19 cellular contexts compared by ENCODE assay signal in genomic region chr2:232925153-232925768, GRCh38. TPM values are rescaled to one million over a fixed set of nuclear protein-coding genes. Genes with fewer than 3 reads are reported as not detected.
DNase-seq lines count a peak whose midpoint lies in the region; ATAC-seq and TF ChIP-seq lines count a peak whose summit lies in the region.
"Had no signal": no experiment of that assay in that cellular context is flagged by ENCODE, and none has a peak within 500 bp of the region (broad histone marks: within the 10 kb centered on the region; RNA-seq: fewer than 3 reads in every experiment).

No MANE protein-coding gene starts in this region.

- BruUV-seq in HCT116 (replicated peaks; lab: Mats Ljungman, UMichigan) (no TSS peak), PC-3 (replicated peaks; lab: Mats Ljungman, UMichigan) (no TSS peak)

- H3K9me3 Mint-ChIP-seq in neural crest cell, result no peaks in the 10 kb centered on the region
- H3K9me3 Mint-ChIP-seq in stimulated activated effector memory CD8-positive, alpha-beta T cell treated with anti-CD3 and anti-CD28 coated beads, Interleukin-12 subunit alpha, Interleukin-12 subunit beta, amount 100 ng/mL, for 72 hours, result no peaks in the 10 kb centered on the region
- H3K9me3 Mint-ChIP-seq: CD8-positive, alpha-beta T cell; central memory CD8-positive, alpha-beta T cell had no signal

- H3K9ac ChIP-seq in HCT116 (ENCODE audit: low read length), result no peak overlapping the region
- no peak overlapping the region for H3K9ac ChIP-seq in PC-3 (ENCODE audit: low read length)
- H3K9ac ChIP-seq: SK-N-SH had no signal

- H3K9me3 ChIP-seq in HCT116 (ENCODE audit: control insufficient read depth in 1 of 2, insufficient read depth in 1 of 2, low read depth in 1 of 2, low read length in 2 of 2) (no peaks in the 10 kb centered on the region), PC-3 (ENCODE audit: low read length) (no peaks in the 10 kb centered on the region), aorta (ENCODE audit: control insufficient read depth, low read length) (peaks cover 2% of the 10 kb centered on the region)
- H3K9me3 ChIP-seq: esophagus squamous epithelium, SK-N-SH had no signal

- H3K9me2 ChIP-seq in HCT116 (ENCODE audit: insufficient read depth), result no peaks in the 10 kb centered on the region
- H3K9me2 ChIP-seq in PC-3 (replicated peaks; ENCODE audit: low read length), result no peaks in the 10 kb centered on the region
- H3K9me2 ChIP-seq: SK-N-SH had no signal

- H3K4me2 ChIP-seq in HCT116 (ENCODE audit: low read length) (no peak overlapping the region), PC-3 (ENCODE audit: low read length) (peak overlapping the region; percentile 87)
- H3K4me2 ChIP-seq: SK-N-SH had no signal

- no peaks in the 10 kb centered on the region; a peak in 1 of 4 replicates for H3K4me1 ChIP-seq in HCT116 (ENCODE audit: control insufficient read depth in 1 of 2, insufficient read depth in 2 of 2, low read length in 2 of 2)
- peaks cover 19% of the 10 kb centered on the region; the same call in 1 of the 2 replicates for H3K4me1 ChIP-seq in PC-3 (ENCODE audit: insufficient read depth, low read length)
- H3K4me1 ChIP-seq in aorta (ENCODE audit: control insufficient read depth in 1 of 2, insufficient read depth in 2 of 2, low read length in 2 of 2), result no peaks in the 10 kb centered on the region

- H3K27ac ChIP-seq in HCT116 (ENCODE audit: low read depth, low read length) (no peak overlapping the region), PC-3 (ENCODE audit: low read length) (no peak overlapping the region), aorta (ENCODE audit: low read depth in 1 of 2, low read length in 2 of 2) (no peak overlapping the region)
- H3K27ac ChIP-seq: spleen had no signal

- H3F3A ChIP-seq in PC-3 (ENCODE audit: low read length, unreplicated experiment), result no peaks in the 10 kb centered on the region

- 65 to 75% methylated on average over 10 of the region's 10 CpGs for WGBS in aorta, 2 donors

- H3K27ac Mint-ChIP-seq in neural crest cell (ENCODE audit: unreplicated experiment), result no peak overlapping the region
- no peak overlapping the region for H3K27ac Mint-ChIP-seq in stimulated activated effector memory CD8-positive, alpha-beta T cell treated with anti-CD3 and anti-CD28 coated beads, Interleukin-12 subunit alpha, Interleukin-12 subunit beta, amount 100 ng/mL, for 72 hours
- H3K27ac Mint-ChIP-seq: activated T-cell treated with anti-CD3 and anti-CD28 coated beads, Interleukin-2, amount 50 U/mL, for 24 hours; CD8-positive, alpha-beta T cell had no signal

- POLR2A ChIA-PET in HCT116 (lab: Charles Lee) (no interaction called here), PC-3 (lab: Charles Lee; ENCODE audit: unreplicated experiment) (interaction anchor here (0.6 kb wide), 2 partner anchors 72 to 725 kb away, joined by 4 to 19 read pairs; no protein-coding TSS in a partner anchor)

- peaks cover 78% of the 10 kb centered on the region for H3K27me3 Mint-ChIP-seq in neural crest cell (ENCODE audit: low read depth)

- ATAC-seq in HCT116 (peak; percentile 67; the same call in 1 of the 2 replicates), PC-3 (peak; percentile 7; the same call in 1 of the 2 replicates), aorta (ENCODE audit: low FRiP score) (no peak)
- no peak for ATAC-seq in stimulated activated effector memory CD8-positive, alpha-beta T cell treated with anti-CD3 and anti-CD28 coated beads, Interleukin-12 subunit alpha, Interleukin-12 subunit beta, amount 100 ng/mL, for 72 hours
- ATAC-seq: activated CD4-positive, CD25-positive, alpha-beta regulatory T cell treated with anti-CD3 and anti-CD28 coated beads, Interleukin-2, amount 50 U/mL, for 24 hours; CD8-positive, alpha-beta T cell; left colon had no signal

- H2AFZ ChIP-seq in HCT116 (ENCODE audit: low read depth, low read length, poor library complexity, severe bottlenecking) (no peak overlapping the region), PC-3 (ENCODE audit: low read length) (no peak overlapping the region)

- H3K4me1 Mint-ChIP-seq in neural crest cell, result peaks cover 8% of the 10 kb centered on the region
- peaks cover 8% of the 10 kb centered on the region for H3K4me1 Mint-ChIP-seq in stimulated activated effector memory CD8-positive, alpha-beta T cell treated with anti-CD3 and anti-CD28 coated beads, Interleukin-12 subunit alpha, Interleukin-12 subunit beta, amount 100 ng/mL, for 72 hours

- TF ChIP-seq CTCF in HCT116 (IDR thresholded peaks at IDR 0.05 in 2 of 3, conservative IDR thresholded peaks at IDR 0.05 in 1 of 3; ENCODE audit: borderline replicate concordance in 1 of 3, insufficient read depth in 1 of 3, low read depth in 2 of 3, low read length in 2 of 3) (no peak), PC-3 (conservative IDR thresholded peaks at IDR 0.05; ENCODE audit: low read depth, low read length) (no peak), epithelial cell of esophagus (IDR thresholded peaks at IDR 0.05; ENCODE audit: insufficient read depth, low read depth, low read length, missing control alignments) (no peak), neural crest cell (conservative IDR thresholded peaks at IDR 0.05) (no peak)

- RAD21 ChIA-PET in HCT116 (lab: Charles Lee; ENCODE audit: low non-redundant PET in 1 of 2, low total read pairs in 2 of 2, uncharacterized antibody in 2 of 2, unreplicated experiment in 2 of 2), result no interaction called here

- CTCF ChIA-PET in HCT116 (lab: Charles Lee) (interaction anchor here (1.6 kb wide), 1 partner anchor 72 kb away, joined by 3 read pairs; no protein-coding TSS in a partner anchor), PC-3 (lab: Charles Lee) (no interaction called here)

- no peak for DNase-seq in HCT116 (ENCODE audit: low read depth, low spot score)
- peak; percentile 23 for DNase-seq in PC-3
- DNase-seq in epithelial cell of esophagus (ENCODE audit: low read depth), result peak; percentile 19
- DNase-seq in neural crest cell (ENCODE audit: low read depth, low spot score), result no peak
- DNase-seq in stimulated activated CD4-positive, alpha-beta T cell treated with anti-CD3 and anti-CD28 coated beads, Interleukin-4, amount 100 ng/mL, for 4 hours, result no peak
- DNase-seq in aorta, result no peak
- DNase-seq in stimulated activated effector memory CD8-positive, alpha-beta T cell treated with anti-CD3 and anti-CD28 coated beads, Interleukin-12 subunit alpha, Interleukin-12 subunit beta, amount 100 ng/mL, for 72 hours (ENCODE audit: low spot score in 2 of 2), result no peak
- DNase-seq: activated naive CD4-positive, alpha-beta T cell treated with Interleukin-2 at 50 U/mL for 16 hours; activated T-cell treated with anti-CD3 and anti-CD28 coated beads, Interleukin-2, amount 50 U/mL, for 24 hours; CD8-positive, alpha-beta T cell; DMS79 treated with DMSO at 0.1 percent for 48 hours; esophagus squamous epithelium; left colon; NCI-H1417 treated with DMSO at 0.1 percent for 48 hours; NCI-H2171 treated with DMSO at 0.1 percent for 48 hours; SK-N-SH; spleen had no signal

- intact Hi-C loops in HCT116 (cut with micrococcal nuclease) (no loop called here), PC-3 (cut with micrococcal nuclease) (loop anchor here (5.0 kb wide), 2 partner anchors 62 to 127 kb away; no protein-coding TSS in a partner anchor), aorta (cut with DNase I) (no loop called here)

- H3K79me2 ChIP-seq in HCT116 (ENCODE audit: insufficient read depth, low read length), result no peaks in the 10 kb centered on the region
- peaks cover 60% of the 10 kb centered on the region for H3K79me2 ChIP-seq in PC-3 (ENCODE audit: low read length)

- no peak for TF ChIP-seq POLR2A in HCT116 (IDR thresholded peaks at IDR 0.05; ENCODE audit: borderline replicate concordance, extremely low read depth, insufficient read depth, insufficient read length)

- H3K27me3 ChIP-seq in HCT116 (ENCODE audit: insufficient read depth, low read length) (no peaks in the 10 kb centered on the region), PC-3 (ENCODE audit: low read length) (no peaks in the 10 kb centered on the region), aorta (ENCODE audit: control insufficient read depth in 1 of 2, insufficient read depth in 2 of 2, low read length in 1 of 2) (no peaks in the 10 kb centered on the region)

- no peaks in the 10 kb centered on the region for H3K36me3 Mint-ChIP-seq in neural crest cell (ENCODE audit: low read depth)
- H3K36me3 Mint-ChIP-seq in stimulated activated effector memory CD8-positive, alpha-beta T cell treated with anti-CD3 and anti-CD28 coated beads, Interleukin-12 subunit alpha, Interleukin-12 subunit beta, amount 100 ng/mL, for 72 hours, result no peaks in the 10 kb centered on the region
- H3K36me3 Mint-ChIP-seq: CD8-positive, alpha-beta T cell had no signal

- H4K20me1 ChIP-seq in HCT116 (ENCODE audit: insufficient read depth) (no peaks in the 10 kb centered on the region), PC-3 (ENCODE audit: low read length) (no peaks in the 10 kb centered on the region)

- no peak overlapping the region for H3K4me3 ChIP-seq in HCT116 (replicated peaks in 1 of 2; ENCODE audit: low read depth in 1 of 2, low read length in 2 of 2)
- H3K4me3 ChIP-seq in PC-3 (ENCODE audit: low read length), result peak overlapping the region; percentile 71; the same call in 1 of the 2 replicates
- no peak overlapping the region for H3K4me3 ChIP-seq in epithelial cell of esophagus (ENCODE audit: low read length)
- H3K4me3 ChIP-seq in aorta (ENCODE audit: low read length in 2 of 2), result no peak overlapping the region
- H3K4me3 ChIP-seq: esophagus squamous epithelium, spleen had no signal

- peak overlapping the region; percentile 89 for H3K4me3 Mint-ChIP-seq in neural crest cell
- H3K4me3 Mint-ChIP-seq in stimulated activated effector memory CD8-positive, alpha-beta T cell treated with anti-CD3 and anti-CD28 coated beads, Interleukin-12 subunit alpha, Interleukin-12 subunit beta, amount 100 ng/mL, for 72 hours, result no peak overlapping the region
- H3K4me3 Mint-ChIP-seq: activated T-cell treated with anti-CD3 and anti-CD28 coated beads, Interleukin-2, amount 50 U/mL, for 24 hours; CD8-positive, alpha-beta T cell; central memory CD8-positive, alpha-beta T cell had no signal

- no peaks in the 10 kb centered on the region for H3K36me3 ChIP-seq in HCT116 (ENCODE audit: control insufficient read depth in 1 of 2, insufficient read depth in 2 of 2, low read length in 2 of 2)
- H3K36me3 ChIP-seq in PC-3 (ENCODE audit: low read depth, low read length), result peaks cover 18% of the 10 kb centered on the region
- H3K36me3 ChIP-seq in aorta (ENCODE audit: control insufficient read depth in 1 of 2, insufficient read depth in 2 of 2, low read length in 1 of 2), result no peaks in the 10 kb centered on the region
- H3K36me3 ChIP-seq: spleen had no signal

- no peak for TF ChIP-seq RAD21 in HCT116 (IDR thresholded peaks at IDR 0.05; ENCODE audit: low read depth)

TF ChIP-seq in HCT116, 20 proteins besides CTCF, POLR2A, EP300 and RAD21 (continues in another document):
- no peak for TF ChIP-seq FOSL1 (IDR thresholded peaks at IDR 0.05; ENCODE audit: low read depth)
- no peak for TF ChIP-seq ZFX (IDR thresholded peaks at IDR 0.05)
- no peak for TF ChIP-seq TCF7L2 (IDR thresholded peaks at IDR 0.05; ENCODE audit: borderline replicate concordance, extremely low read depth, insufficient read depth, insufficient read length)

RNA-seq across cellular contexts. Expression of gene SNORC, which starts 55.2 kb away (rescaled TPM):
- total RNA-seq in HCT116 (2021; ENCODE audit: unreplicated experiment) (14.0 TPM), PC-3 (2014; rRNA removed) (11.1 and 14.3 TPM in 2 replicates), neural crest cell (2.8 and 3.0 TPM in 2 replicates), aorta (1 to 10 TPM; 1.7 to 2.5 TPM)
- polyA plus RNA-seq in HCT116 (2012), result 8.4 and 8.9 TPM in 2 replicates
- 1 to 10 TPM in 1 of 2 donors, not detected in 1; 5.1 TPM for polyA plus RNA-seq in aorta

Comparison
In these comparisons a context has a peak if more than half of its experiments do, and no peak if none do; other contexts are left out.
1. ATAC-seq: peak in HCT116 (single experiment) and PC-3 (single experiment); none in aorta (single experiment) and stimulated activated effector memory CD8-positive, alpha-beta T cell treated with anti-CD3 and anti-CD28 coated beads, Interleukin-12 subunit alpha, Interleukin-12 subunit beta, amount 100 ng/mL, for 72 hours (single experiment).
2. DNase-seq: peak in PC-3 (single experiment) and epithelial cell of esophagus (single experiment); none in HCT116 (single experiment), neural crest cell (single experiment), stimulated activated CD4-positive, alpha-beta T cell treated with anti-CD3 and anti-CD28 coated beads, Interleukin-4, amount 100 ng/mL, for 4 hours (0 of 2), aorta (0 of 2) and stimulated activated effector memory CD8-positive, alpha-beta T cell treated with anti-CD3 and anti-CD28 coated beads, Interleukin-12 subunit alpha, Interleukin-12 subunit beta, amount 100 ng/mL, for 72 hours (0 of 2).